Comparison of ENCODE assay signal across 18 cellular contexts in the genomic region with DNA sequence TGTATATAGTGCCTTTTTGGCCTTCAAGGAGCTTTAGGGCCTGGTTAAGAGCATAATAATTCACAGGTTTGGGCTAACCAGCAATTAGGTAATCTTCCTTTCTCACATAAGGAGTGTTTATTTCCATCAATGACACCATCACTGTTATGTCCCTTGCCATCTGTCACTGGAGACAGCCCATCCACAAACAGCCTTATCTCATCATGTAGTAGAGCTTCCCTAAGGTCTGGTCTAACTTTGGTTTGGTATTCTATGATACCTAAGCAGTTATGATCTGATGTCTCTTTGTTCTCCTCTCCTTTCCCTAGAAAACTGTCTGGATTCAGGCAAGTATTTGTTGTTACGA. TPM values are rescaled to one million over a fixed set of nuclear protein-coding genes. Genes with fewer than 3 reads are reported as not detected.
DNase-seq lines count a peak whose midpoint lies in the region; ATAC-seq and TF ChIP-seq lines count a peak whose summit lies in the region.
"Had no signal": no experiment of that assay in that cellular context is flagged by ENCODE, and none has a peak within 500 bp of the region (broad histone marks: within the 10 kb centered on the region; RNA-seq: fewer than 3 reads in every experiment).

No MANE protein-coding gene starts in this region.

- peak; percentile 8 for ATAC-seq in left lung

- H3K27ac ChIP-seq in 22Rv1 (no peak overlapping the region), left lung (no peak overlapping the region)
- H3K27ac ChIP-seq: BLaER1 treated with 17β-estradiol and CSF1 and Interleukin-3, amounts not matched to agents 10 nM and 100 nM had no signal

- no peak overlapping the region for H3K4me3 ChIP-seq in left lung
- H3K4me3 ChIP-seq: BLaER1 treated with 17β-estradiol and CSF1 and Interleukin-3, amounts not matched to agents 10 nM and 100 nM had no signal

- DNase-seq in DMS153 (lab: John Stamatoyannopoulos, UW) (peak; percentile 66), DMS153 treated with DMSO at 0.1 percent for 48 hours (lab: John Stamatoyannopoulos, UW; ENCODE audit: unreplicated experiment) (no peak), NCI-H2227 treated with DMSO at 0.1 percent for 48 hours (lab: John Stamatoyannopoulos, UW) (peak; percentile 66), left lung (no peak), SIG-M5 (lab: John Stamatoyannopoulos, UW) (no peak), NCI-H1105 (lab: John Stamatoyannopoulos, UW) (no peak), NCI-H2107 (lab: John Stamatoyannopoulos, UW) (no peak)
- DNase-seq: GOT3, HFFc6, KG1, NCI-H1092, NCI-H187, NCI-H526 treated with DMSO at 0.1 percent for 48 hours, SHP77 had no signal

- peaks cover 0 to 7% of the 10 kb centered on the region in 2 donors for H3K9me3 ChIP-seq in left lung

- peaks cover 0 to 6% of the 10 kb centered on the region in 2 donors for H3K4me1 ChIP-seq in left lung

- H3K36me3 ChIP-seq in left lung, result no peaks in the 10 kb centered on the region

- intact Hi-C loops in left lung (cut with DNase I), result no loop called here

- H3K27me3 ChIP-seq in left lung, result no peaks in the 10 kb centered on the region
- H3K27me3 ChIP-seq: BLaER1 treated with 17β-estradiol and CSF1 and Interleukin-3, amounts not matched to agents 10 nM and 100 nM had no signal

- TF ChIP-seq CTCF in 22Rv1 (IDR thresholded peaks at IDR 0.05) (peak; percentile 2; the same call in 1 of the 2 replicates), left lung (IDR thresholded peaks at IDR 0.05) (no peak)

RNA-seq across cellular contexts. Expression of gene MAPK8, which starts 26.4 kb away (rescaled TPM):
- total RNA-seq in left lung, result 10 to 100 TPM; 31.3 to 36.9 TPM

RNA-seq across cellular contexts. Expression of gene FRMPD2, which starts 58.3 kb away (rescaled TPM):
- 1 to 10 TPM in 1 of 2 donors, under 1 TPM in 1; 0.06 to 2.0 TPM for total RNA-seq in left lung
- total RNA-seq: A172, HFFc6, M059J had no signal

Comparison
In these comparisons a context has a peak if more than half of its experiments do, and no peak if none do; other contexts are left out.
1. DNase-seq: peak in DMS153 (single experiment) and NCI-H2227 treated with DMSO at 0.1 percent for 48 hours (single experiment); none in DMS153 treated with DMSO at 0.1 percent for 48 hours (single experiment), left lung (0 of 2), SIG-M5 (single experiment), NCI-H1105 (single experiment) and NCI-H2107 (single experiment).